ENCODE assay signal across 8 cellular contexts in genomic region chr19:16773939-16774338, GRCh38. TPM values are rescaled to one million over a fixed set of nuclear protein-coding genes. Genes with fewer than 3 reads are reported as not detected.
"Had no signal": no experiment of that assay in that cellular context is flagged by ENCODE, and none has a peak within 500 bp of the region (broad histone marks: within the 10 kb centered on the region; RNA-seq: fewer than 3 reads in every experiment).

No MANE protein-coding gene starts in this region.

- DNase-seq: GM23248, H7, KBM-7 had no signal

- H3K27ac Mint-ChIP-seq: IgD-negative memory B cell had no signal

- H3K4me3 ChIP-seq: GM23248, HAP-1 had no signal

- H3K9me3 ChIP-seq: HAP-1 had no signal

- H3K4me3 Mint-ChIP-seq: IgD-negative memory B cell had no signal

- H3K9me3 Mint-ChIP-seq: IgD-negative memory B cell had no signal

- FAIRE-seq: HepG2 had no signal

- H3K36me3 ChIP-seq: HAP-1 had no signal

- ATAC-seq: HCT116, HepG2 had no signal

- H3K27me3 Mint-ChIP-seq: IgD-negative memory B cell had no signal

- H3K36me3 Mint-ChIP-seq: IgD-negative memory B cell had no signal

- H2AFZ ChIP-seq: GM23248 had no signal

- H3K9ac ChIP-seq: GM23248, KMS-11 had no signal

- H3K4me2 ChIP-seq: KMS-11 had no signal

- H3K4me1 Mint-ChIP-seq: IgD-negative memory B cell had no signal

- H3K27ac ChIP-seq: GM23248, KMS-11 had no signal

RNA-seq across cellular contexts. Expression of gene NWD1, which starts 54.3 kb away (rescaled TPM):
- total RNA-seq: GM23248, H7, HepG2 had no signal
- polyA plus RNA-seq: GM23248, HepG2, IgD-negative memory B cell had no signal
